Comparison of ENCODE assay signal across 22 cellular contexts in genomic region chr1:150473659-150474058, GRCh38. TPM values are rescaled to one million over a fixed set of nuclear protein-coding genes. Genes with fewer than 3 reads are reported as not detected.
DNase-seq lines count a peak whose midpoint lies in the region; ATAC-seq and TF ChIP-seq lines count a peak whose summit lies in the region.
"Had no signal": no experiment of that assay in that cellular context is flagged by ENCODE, and none has a peak within 500 bp of the region (broad histone marks: within the 10 kb centered on the region; RNA-seq: fewer than 3 reads in every experiment).

No MANE protein-coding gene starts in this region.

- no peaks in the 10 kb centered on the region for H3K9me3 Mint-ChIP-seq in nephron progenitor cell
- H3K9me3 Mint-ChIP-seq in activated naive CD4-positive, alpha-beta T cell treated with anti-CD3 and anti-CD28 coated beads, Interleukin-2, amount 10 ng/mL, durations not matched to agents 7 days and 5 days, result no peaks in the 10 kb centered on the region
- H3K9me3 Mint-ChIP-seq: natural killer cell; stimulated activated naive CD8-positive, alpha-beta T cell treated with anti-CD3 and anti-CD28 coated beads, Interleukin-15, amount 100 ng/mL, for 72 hours had no signal

- no peak for DNase-seq in Right ventricle myocardium inferior (ENCODE audit: missing footprints)
- no peak for DNase-seq in cardiac septum (ENCODE audit: low spot score)
- peak; percentile 24 to 40 for DNase-seq in heart right ventricle
- DNase-seq in nephron progenitor cell, result no peak
- no peak for DNase-seq in activated naive CD4-positive, alpha-beta T cell treated with anti-CD3 and anti-CD28 coated beads, Interleukin-2, amount 10 ng/mL, durations not matched to agents 7 days and 5 days
- DNase-seq in cortex of kidney (lab: John Stamatoyannopoulos, UW), result no peak
- DNase-seq: DND-41; foreskin melanocyte; Kasumi-1; natural killer cell; NCI-H2227 treated with DMSO at 0.1 percent for 48 hours; stimulated activated naive CD8-positive, alpha-beta T cell treated with anti-CD3 and anti-CD28 coated beads, Interleukin-15, amount 100 ng/mL, for 72 hours; T-helper 1 cell had no signal

- peak overlapping the region; percentile 53 for H3K4me3 Mint-ChIP-seq in nephron progenitor cell
- H3K4me3 Mint-ChIP-seq in activated naive CD4-positive, alpha-beta T cell treated with anti-CD3 and anti-CD28 coated beads, Interleukin-2, amount 10 ng/mL, durations not matched to agents 7 days and 5 days, result no peak overlapping the region
- H3K4me3 Mint-ChIP-seq: natural killer cell; stimulated activated naive CD8-positive, alpha-beta T cell treated with anti-CD3 and anti-CD28 coated beads, Interleukin-15, amount 100 ng/mL, for 72 hours had no signal

- H3K4me1 Mint-ChIP-seq in nephron progenitor cell, result peaks cover 73% of the 10 kb centered on the region
- no peaks in the 10 kb centered on the region for H3K4me1 Mint-ChIP-seq in activated naive CD4-positive, alpha-beta T cell treated with anti-CD3 and anti-CD28 coated beads, Interleukin-2, amount 10 ng/mL, durations not matched to agents 7 days and 5 days

- no peak overlapping the region for H3K4me3 ChIP-seq in heart right ventricle

- CTCF ChIA-PET in activated naive CD4-positive, alpha-beta T cell treated with anti-CD3 and anti-CD28 coated beads, Interleukin-2, amount 10 ng/mL, durations not matched to agents 7 days and 5 days (lab: Charles Lee), result no interaction called here

- peak overlapping the region in 9 of 10 donors; percentile 12 to 81 (median 51) for H3K27ac ChIP-seq in heart right ventricle
- H3K27ac ChIP-seq: C4-2B, VCaP had no signal

- H3K36me3 ChIP-seq in heart right ventricle, result peaks cover 0 to 58% (median 25%) of the 10 kb centered on the region in 9 donors

- peaks cover 4 to 52% (median 26%) of the 10 kb centered on the region in 9 donors for H3K4me1 ChIP-seq in heart right ventricle

- 40 to 41% methylated on average over 4 of the region's 4 CpGs for WGBS in heart right ventricle, 2 donors

- no peaks in the 10 kb centered on the region for H3K27me3 Mint-ChIP-seq in nephron progenitor cell (ENCODE audit: low read depth, poor library complexity)
- H3K27me3 Mint-ChIP-seq in activated naive CD4-positive, alpha-beta T cell treated with anti-CD3 and anti-CD28 coated beads, Interleukin-2, amount 10 ng/mL, durations not matched to agents 7 days and 5 days, result no peaks in the 10 kb centered on the region
- H3K27me3 Mint-ChIP-seq: stimulated activated naive CD8-positive, alpha-beta T cell treated with anti-CD3 and anti-CD28 coated beads, Interleukin-15, amount 100 ng/mL, for 72 hours had no signal

- peak overlapping the region; percentile 89 for H3K27ac Mint-ChIP-seq in nephron progenitor cell
- no peak overlapping the region for H3K27ac Mint-ChIP-seq in activated naive CD4-positive, alpha-beta T cell treated with anti-CD3 and anti-CD28 coated beads, Interleukin-2, amount 10 ng/mL, durations not matched to agents 7 days and 5 days

- intact Hi-C loops in Right ventricle myocardium inferior (cut with DNase I) (no loop called here), cardiac septum (cut with DNase I) (no loop called here), heart right ventricle (cut with DNase I) (loop anchor here in 5 of 10 donors (5.0 to 10.0 kb wide), 4 partner anchors 34 to 64 kb away; partner anchors contain the start of gene ECM1 (in 1 of the 5))

- TF ChIP-seq CTCF in heart right ventricle (IDR thresholded peaks at IDR 0.05) (no peak), nephron progenitor cell (IDR thresholded peaks at IDR 0.05) (no peak)

- ATAC-seq in Right ventricle myocardium inferior (peak; percentile 81), heart right ventricle (peak; percentile 66 to 91 (median 77)), GM18909 (IDR thresholded peaks at IDR 0.05; ENCODE audit: poor library complexity, unreplicated experiment) (no peak), GM18870 (IDR thresholded peaks at IDR 0.05; ENCODE audit: unreplicated experiment) (no peak)
- ATAC-seq: HCT116, natural killer cell had no signal

- no peaks in the 10 kb centered on the region for H3K27me3 ChIP-seq in heart right ventricle

- peaks cover 34% of the 10 kb centered on the region for H3K36me3 Mint-ChIP-seq in nephron progenitor cell (ENCODE audit: low read depth)
- peaks cover 26% of the 10 kb centered on the region for H3K36me3 Mint-ChIP-seq in activated naive CD4-positive, alpha-beta T cell treated with anti-CD3 and anti-CD28 coated beads, Interleukin-2, amount 10 ng/mL, durations not matched to agents 7 days and 5 days

- no peaks in the 10 kb centered on the region for H3K9me3 ChIP-seq in heart right ventricle

RNA-seq across cellular contexts. Expression of gene TARS2, which starts 13.6 kb away (rescaled TPM):
- 29.6 TPM for total RNA-seq in Right ventricle myocardium inferior
- total RNA-seq in cardiac septum, result 30.7 TPM
- 10 to 100 TPM; 25.1 to 44.4 (median 37.0) TPM for total RNA-seq in heart right ventricle
- 10 to 100 TPM; 19.1 to 27.4 TPM for polyA plus RNA-seq in heart right ventricle

RNA-seq across cellular contexts. Expression of gene ECM1, which starts 34.2 kb away (rescaled TPM):
- 24.1 TPM for total RNA-seq in Right ventricle myocardium inferior
- 14.5 TPM for total RNA-seq in cardiac septum
- total RNA-seq in heart right ventricle, result 10 to 100 TPM in 8 of 10 donors, 1 to 10 TPM in 2; 5.8 to 26.3 (median 12.8) TPM
- 10 to 100 TPM; 24.7 to 28.2 TPM for polyA plus RNA-seq in heart right ventricle

RNA-seq across cellular contexts. Expression of gene FALEC, which starts 41.9 kb away (rescaled TPM):
- total RNA-seq in Right ventricle myocardium inferior, result not detected
- total RNA-seq in cardiac septum, result 0.46 TPM
- total RNA-seq in heart right ventricle, result under 1 TPM in 2 of 10 donors, not detected in 8; 0.46 to 0.60 TPM
- not detected for polyA plus RNA-seq in heart right ventricle
- total RNA-seq: A673, chondrocyte, lung microvascular endothelial cell, natural killer cell, ureter had no signal

Comparison
In these comparisons a context has a peak if more than half of its experiments do, and no peak if none do; other contexts are left out.
1. DNase-seq: peak in heart right ventricle (2 of 2); none in Right ventricle myocardium inferior (single experiment), cardiac septum (single experiment), nephron progenitor cell (single experiment), activated naive CD4-positive, alpha-beta T cell treated with anti-CD3 and anti-CD28 coated beads, Interleukin-2, amount 10 ng/mL, durations not matched to agents 7 days and 5 days (single experiment) and cortex of kidney (single experiment).
2. ATAC-seq: peak in Right ventricle myocardium inferior (single experiment) and heart right ventricle (8 of 8); none in GM18909 (single experiment) and GM18870 (single experiment).